In the genomic region with DNA sequence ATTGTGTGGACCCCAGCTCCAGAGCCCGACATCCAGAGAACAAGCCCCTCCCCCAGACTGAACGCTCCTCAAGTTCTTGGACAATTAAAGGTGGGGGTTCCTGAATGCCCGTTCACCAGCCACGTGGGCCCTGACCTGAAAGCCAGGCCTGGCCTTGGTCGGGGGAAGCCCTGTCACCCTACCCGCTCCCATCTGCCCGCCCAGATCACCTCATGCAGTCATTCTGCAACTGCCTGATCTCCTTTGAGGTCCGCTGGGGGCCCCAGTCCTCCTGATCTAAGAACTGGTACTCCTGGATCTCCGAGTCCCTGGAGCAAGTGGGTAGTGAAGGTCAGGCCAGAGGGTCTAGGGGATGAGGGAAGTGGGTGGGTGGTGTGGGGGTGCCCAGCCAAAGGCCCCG, we compare ENCODE assay signal across 1 cellular context.
A peak's percentile ranks its signal among the peaks of the same experiment; 100 is the strongest.
TF ChIP-seq lines count a peak whose summit lies in the region.

No MANE protein-coding gene starts in this region.

TF ChIP-seq in HepG2, 621 proteins besides CTCF, POLR2A, EP300 and RAD21:
- TF ChIP-seq ZNF709 (CRISPR knock-in tag; IDR thresholded peaks at IDR 0.05), result no peak
- TF ChIP-seq ZBTB38 (CRISPR knock-in tag; IDR thresholded peaks at IDR 0.05), result peak; percentile 58; the same call in 1 of the 2 replicates
